Comparison of ENCODE assay signal across 21 cellular contexts in the genomic region with DNA sequence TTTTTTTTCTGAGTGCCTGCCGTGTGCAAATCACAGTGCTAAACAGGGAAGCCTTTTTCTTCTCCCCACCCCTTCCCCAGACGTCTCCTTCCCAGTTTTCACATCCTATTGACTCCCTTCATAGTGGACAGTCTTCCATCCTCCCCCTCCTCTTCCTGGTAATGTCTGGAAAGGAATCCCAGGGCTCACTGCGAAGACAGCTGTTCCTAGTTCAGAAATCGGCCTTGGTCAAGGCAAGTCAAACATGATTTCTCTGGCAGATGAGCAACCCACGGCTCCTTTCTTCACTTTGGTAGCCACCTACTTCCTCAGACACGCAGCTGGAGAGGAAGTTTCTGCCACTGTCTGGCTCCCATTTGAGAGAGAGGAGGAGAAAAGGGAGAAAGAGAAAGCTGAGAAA. TPM values are rescaled to one million over a fixed set of nuclear protein-coding genes. Genes with fewer than 3 reads are reported as not detected.
DNase-seq lines count a peak whose midpoint lies in the region; ATAC-seq and TF ChIP-seq lines count a peak whose summit lies in the region.
"Had no signal": no experiment of that assay in that cellular context is flagged by ENCODE, and none has a peak within 500 bp of the region (broad histone marks: within the 10 kb centered on the region; RNA-seq: fewer than 3 reads in every experiment).

No MANE protein-coding gene starts in this region.

- POLR2A ChIA-PET in activated CD4-positive, alpha-beta memory T cell treated with anti-CD3 and anti-CD28 coated beads, Interleukin-2, amount 10 ng/mL, durations not matched to agents 7 days and 5 days (lab: Charles Lee), result interaction anchor here (0.9 to 1.1 kb wide), 2 partner anchors 63 to 163 kb away, joined by 3 read pairs; no protein-coding TSS in a partner anchor
- POLR2A ChIA-PET in HEK293T (lab: Yijun Ruan, JAX), result no interaction called here

- no peak for TF ChIP-seq POLR2A in uterus (IDR thresholded peaks at IDR 0.05)

- H3K9me3 Mint-ChIP-seq in activated CD4-positive, alpha-beta memory T cell treated with anti-CD3 and anti-CD28 coated beads, Interleukin-2, amount 10 ng/mL, durations not matched to agents 7 days and 5 days, result no peaks in the 10 kb centered on the region
- H3K9me3 Mint-ChIP-seq: activated naive CD4-positive, alpha-beta T cell treated with anti-CD3 and anti-CD28 coated beads, Interleukin-2, amount 10 ng/mL, durations not matched to agents 7 days and 5 days; mesothelial cell of epicardium had no signal

- no peak overlapping the region for H4K91ac ChIP-seq in neuronal stem cell (ENCODE audit: low read depth, low read length, poor library complexity)

- no peak overlapping the region for H3K9ac ChIP-seq in neuronal stem cell (ENCODE audit: low read depth, low read length, poor library complexity)

- H2BK5ac ChIP-seq in neuronal stem cell (ENCODE audit: low read length), result no peak overlapping the region

- H3K36me3 ChIP-seq in heart right ventricle (no peaks in the 10 kb centered on the region), neuronal stem cell (replicated peaks in 1 of 2; ENCODE audit: control insufficient read depth in 2 of 2, insufficient read depth in 2 of 2, low read length in 2 of 2) (no peaks in the 10 kb centered on the region), uterus (no peaks in the 10 kb centered on the region)
- H3K36me3 ChIP-seq: thyroid gland had no signal

- no peaks in the 10 kb centered on the region for H3K79me1 ChIP-seq in neuronal stem cell (ENCODE audit: low read depth, low read length)

- H2BK15ac ChIP-seq in neuronal stem cell (ENCODE audit: low read length), result no peak overlapping the region

- H3K36me3 Mint-ChIP-seq in activated CD4-positive, alpha-beta memory T cell treated with anti-CD3 and anti-CD28 coated beads, Interleukin-2, amount 10 ng/mL, durations not matched to agents 7 days and 5 days (ENCODE audit: low read depth), result no peaks in the 10 kb centered on the region
- H3K36me3 Mint-ChIP-seq: mesothelial cell of epicardium had no signal

- peaks cover 17% of the 10 kb centered on the region for H3K4me1 Mint-ChIP-seq in activated CD4-positive, alpha-beta memory T cell treated with anti-CD3 and anti-CD28 coated beads, Interleukin-2, amount 10 ng/mL, durations not matched to agents 7 days and 5 days

- H3K27ac ChIP-seq in heart right ventricle (peak overlapping the region in 9 of 10 donors; percentile 30 to 92 (median 58)), neuronal stem cell (replicated peaks; ENCODE audit: low read length) (no peak overlapping the region), uterus (peak overlapping the region; percentile 39 to 47)
- H3K27ac ChIP-seq: thyroid gland had no signal

- WGBS in heart right ventricle, 2 donors, result 39 to 48% methylated on average over 6 of the region's 6 CpGs
- no CpG with 5 or more reads among the region's 6 CpGs for WGBS in neuronal stem cell (ENCODE audit: extremely low coverage in 2 of 2, insufficient read length in 2 of 2, insufficient replicate concordance in 1 of 2), 2 donors

- ATAC-seq in Right ventricle myocardium superior (ENCODE audit: poor library complexity), result peak; percentile 2
- no peak for ATAC-seq in Right ventricle myocardium inferior
- ATAC-seq in heart right ventricle, result peak in 4 of 8 donors; percentile 14 to 71 (median 40)

- H3K4me3 ChIP-seq in heart right ventricle (peak overlapping the region in 1 of 10 donors; percentile 4), neuronal stem cell (ENCODE audit: low read length in 2 of 2) (no peak overlapping the region), uterus (no peak overlapping the region)
- H3K4me3 ChIP-seq: thyroid gland had no signal

- H3K27me3 Mint-ChIP-seq in activated CD4-positive, alpha-beta memory T cell treated with anti-CD3 and anti-CD28 coated beads, Interleukin-2, amount 10 ng/mL, durations not matched to agents 7 days and 5 days, result peaks cover 81% of the 10 kb centered on the region

- CTCF ChIA-PET in activated CD4-positive, alpha-beta memory T cell treated with anti-CD3 and anti-CD28 coated beads, Interleukin-2, amount 10 ng/mL, durations not matched to agents 7 days and 5 days (lab: Charles Lee), result no interaction called here
- CTCF ChIA-PET in HEK293T (lab: Yijun Ruan, JAX), result no interaction called here

- no peak overlapping the region for H3K27ac Mint-ChIP-seq in activated CD4-positive, alpha-beta memory T cell treated with anti-CD3 and anti-CD28 coated beads, Interleukin-2, amount 10 ng/mL, durations not matched to agents 7 days and 5 days
- H3K27ac Mint-ChIP-seq: activated naive CD4-positive, alpha-beta T cell treated with anti-CD3 and anti-CD28 coated beads, Interleukin-2, amount 10 ng/mL, durations not matched to agents 7 days and 5 days; mesothelial cell of epicardium had no signal

- H2AK5ac ChIP-seq in neuronal stem cell (ENCODE audit: low read depth, low read length), result no peak overlapping the region

- H3K27me3 ChIP-seq in heart right ventricle (peaks cover 0 to 33% (median 0%) of the 10 kb centered on the region in 7 donors), neuronal stem cell (ENCODE audit: control insufficient read depth in 3 of 3, insufficient read depth in 3 of 3, low read depth in 1 of 3, low read length in 3 of 3) (no peaks in the 10 kb centered on the region), uterus (no peaks in the 10 kb centered on the region)
- H3K27me3 ChIP-seq: thyroid gland had no signal

- H3K9me3 ChIP-seq in heart right ventricle (no peaks in the 10 kb centered on the region), neuronal stem cell (replicated peaks in 1 of 2; ENCODE audit: control insufficient read depth in 2 of 2, insufficient read depth in 1 of 2, low read depth in 1 of 2, low read length in 2 of 2) (no peaks in the 10 kb centered on the region), uterus (no peaks in the 10 kb centered on the region)
- H3K9me3 ChIP-seq: thyroid gland had no signal

- H3K4me1 ChIP-seq in heart right ventricle (peaks cover 0 to 53% (median 30%) of the 10 kb centered on the region in 9 donors), neuronal stem cell (ENCODE audit: control insufficient read depth in 2 of 2, insufficient read depth in 1 of 2, low read depth in 1 of 2, low read length in 2 of 2) (peaks cover 9 to 23% of the 10 kb centered on the region in 2 donors), uterus (no peaks in the 10 kb centered on the region)

- H3K4ac ChIP-seq in neuronal stem cell (ENCODE audit: low read length), result no peak overlapping the region

- no peak overlapping the region for H2BK12ac ChIP-seq in neuronal stem cell (ENCODE audit: low read length)

- no peak overlapping the region for H3K18ac ChIP-seq in neuronal stem cell (ENCODE audit: low read length)

- H2BK120ac ChIP-seq in neuronal stem cell (ENCODE audit: low read depth, low read length), result no peak overlapping the region

- no peak overlapping the region for H4K8ac ChIP-seq in neuronal stem cell (ENCODE audit: low read depth, low read length)

- H3K4me2 ChIP-seq in neuronal stem cell (ENCODE audit: insufficient read depth, low read length, poor library complexity, severe bottlenecking), result no peak overlapping the region

- TF ChIP-seq CTCF in heart right ventricle (IDR thresholded peaks at IDR 0.05), result no peak
- TF ChIP-seq CTCF in uterus (IDR thresholded peaks at IDR 0.05), result no peak

- DNase-seq in Right ventricle myocardium superior (no peak), Right ventricle myocardium inferior (ENCODE audit: missing footprints) (no peak), heart right ventricle (no peak), neuronal stem cell (ENCODE audit: low spot score) (no peak), uterus (no peak), HEK293T (ENCODE audit: extremely low spot score) (no peak), DMS79 (lab: John Stamatoyannopoulos, UW) (no peak)
- no peak for DNase-seq in activated CD4-positive, alpha-beta memory T cell treated with anti-CD3 and anti-CD28 coated beads, Interleukin-2, amount 10 ng/mL, durations not matched to agents 7 days and 5 days
- DNase-seq: activated CD4-positive, alpha-beta T cell treated with anti-CD3 and anti-CD28 coated beads, Interleukin-2, amount 50 U/mL, for 4 hours; activated naive CD4-positive, alpha-beta T cell treated with anti-CD3 and anti-CD28 coated beads, Interleukin-2, amount 10 ng/mL, durations not matched to agents 7 days and 5 days; activated T-cell treated with anti-CD3 and anti-CD28 coated beads, Interleukin-2, amount 50 U/mL, for 1 hour; H7; islet precursor cell; KG1; NCI-H2171; NCI-H774; occipital lobe; small intestine; SW 1271; thyroid gland had no signal

- H3K4me3 Mint-ChIP-seq in activated CD4-positive, alpha-beta memory T cell treated with anti-CD3 and anti-CD28 coated beads, Interleukin-2, amount 10 ng/mL, durations not matched to agents 7 days and 5 days, result no peak overlapping the region
- H3K4me3 Mint-ChIP-seq: activated naive CD4-positive, alpha-beta T cell treated with anti-CD3 and anti-CD28 coated beads, Interleukin-2, amount 10 ng/mL, durations not matched to agents 7 days and 5 days; mesothelial cell of epicardium had no signal

- H3K14ac ChIP-seq in neuronal stem cell (ENCODE audit: low read length), result no peak overlapping the region

- H2AFZ ChIP-seq in neuronal stem cell (ENCODE audit: low read length), result peak overlapping the region; percentile 60

- intact Hi-C loops in Right ventricle myocardium superior (cut with DNase I), result no loop called here
- intact Hi-C loops in Right ventricle myocardium inferior (cut with DNase I), result loop anchor here (10.0 kb wide), 1 partner anchor 188 kb away; no protein-coding TSS in a partner anchor
- intact Hi-C loops in heart right ventricle (cut with DNase I), result loop anchor here in 1 of 10 donors (10.0 kb wide), 2 partner anchors 138 to 198 kb away; no protein-coding TSS in a partner anchor
- intact Hi-C loops in uterus (cut with DNase I; ENCODE audit: low total_unique reads), result no loop called here

- H3K23ac ChIP-seq in neuronal stem cell (ENCODE audit: low read depth, low read length, poor library complexity), result no peak overlapping the region

TF ChIP-seq in HEK293T, 16 proteins besides CTCF, POLR2A, EP300 and RAD21 (continues in another document):
- TF ChIP-seq, protein P1, sequence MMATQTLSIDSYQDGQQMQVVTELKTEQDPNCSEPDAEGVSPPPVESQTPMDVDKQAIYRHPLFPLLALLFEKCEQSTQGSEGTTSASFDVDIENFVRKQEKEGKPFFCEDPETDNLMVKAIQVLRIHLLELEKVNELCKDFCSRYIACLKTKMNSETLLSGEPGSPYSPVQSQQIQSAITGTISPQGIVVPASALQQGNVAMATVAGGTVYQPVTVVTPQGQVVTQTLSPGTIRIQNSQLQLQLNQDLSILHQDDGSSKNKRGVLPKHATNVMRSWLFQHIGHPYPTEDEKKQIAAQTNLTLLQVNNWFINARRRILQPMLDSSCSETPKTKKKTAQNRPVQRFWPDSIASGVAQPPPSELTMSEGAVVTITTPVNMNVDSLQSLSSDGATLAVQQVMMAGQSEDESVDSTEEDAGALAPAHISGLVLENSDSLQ (IDR thresholded peaks at IDR 0.05), result no peak
- TF ChIP-seq LEF1 (IDR thresholded peaks at IDR 0.05; ENCODE audit: borderline replicate concordance), result no peak

RNA-seq across cellular contexts. Expression of a gene that starts 4.8 kb away (rescaled TPM):
- total RNA-seq in Right ventricle myocardium superior (67.7 TPM), Right ventricle myocardium inferior (71.2 TPM), heart right ventricle (10 to 100 TPM; 61.9 to 90.9 (median 82.2) TPM), uterus (10 to 100 TPM; 12.8 to 59.2 (median 44.0) TPM)
- polyA plus RNA-seq in heart right ventricle, result 10 to 100 TPM; 13.0 to 18.3 TPM
- 32.5 TPM for polyA plus RNA-seq in neuronal stem cell (2013, experiment 1 of 2)
- 34.4 TPM for polyA plus RNA-seq in neuronal stem cell (2013, experiment 2 of 2)
- 100 to 1,000 TPM; 209 to 213 TPM for total RNA-seq in activated CD4-positive, alpha-beta memory T cell treated with anti-CD3 and anti-CD28 coated beads, Interleukin-2, amount 10 ng/mL, durations not matched to agents 7 days and 5 days
